In genomic region chr17:2041561-2042354, GRCh38 we compare ENCODE assay signal across 8 cellular contexts. TPM values are rescaled to one million over a fixed set of nuclear protein-coding genes. Genes with fewer than 3 reads are reported as not detected.
DNase-seq lines count a peak whose midpoint lies in the region; ATAC-seq and TF ChIP-seq lines count a peak whose summit lies in the region.

OVCA2 (plus strand) TSS chr17:2042022; CDS start chr17:2042048, 26 bp downstream.

- peak; percentile 52 for TF ChIP-seq CTCF in AG09319 (IDR thresholded peaks at IDR 0.05; ENCODE audit: low read depth, low read length)
- TF ChIP-seq CTCF in kidney epithelial cell (IDR thresholded peaks at IDR 0.05; ENCODE audit: insufficient read depth, low read length, poor library complexity, severe bottlenecking), result peak; percentile 51

- peak within 1 kb of the TSS; percentile 57 for H3K4me3 ChIP-seq in kidney epithelial cell (ENCODE audit: low read depth, low read length)

- no peaks in the 10 kb centered on the region for H3K27me3 ChIP-seq in kidney epithelial cell (ENCODE audit: control insufficient read depth, insufficient read depth, low read length)

- in situ Hi-C loops in GM18951 (cut with MboI; ENCODE audit: low sequenced_read_pairs, unreplicated experiment), result loop anchor here (25.0 kb wide), 1 partner anchor 329 kb away; the partner anchor contains the start of genes TLCD2 and WDR81

- peaks cover 3% of the 10 kb centered on the region for H3K36me3 ChIP-seq in kidney epithelial cell (ENCODE audit: control insufficient read depth, insufficient read depth, low read length)

- ATAC-seq in HG03196 (IDR thresholded peaks at IDR 0.05; ENCODE audit: unreplicated experiment), result peak; percentile 92

- peak; percentile 84 for TF ChIP-seq POLR2A in GM18951 (IDR thresholded peaks at IDR 0.05; ENCODE audit: extremely low read depth, insufficient read depth, insufficient read length)

- DNase-seq in AG09319 (ENCODE audit: extremely low read depth, low read depth) (peak; percentile 83), NCI-H446 treated with DMSO at 0.1 percent for 48 hours (lab: John Stamatoyannopoulos, UW) (peak; percentile 75), cerebellum (ENCODE audit: low spot score) (peak; percentile 99), kidney epithelial cell (ENCODE audit: low read depth) (no peak)
- DNase-seq in activated CD4-positive, CD25-positive, alpha-beta regulatory T cell treated with anti-CD3 and anti-CD28 coated beads, Interleukin-2, amount 50 U/mL, for 72 hours, result peak; percentile 96
- DNase-seq in stimulated activated CD4-positive, alpha-beta T cell treated with anti-CD3 and anti-CD28 coated beads, Interleukin-1b, Interleukin-23, amount 100 ng/mL, for 1 hour (ENCODE audit: low read depth in 2 of 2), result peak; percentile 93 to 97

RNA-seq across cellular contexts. Expression of gene OVCA2, which starts in this region (rescaled TPM):
- total RNA-seq in cerebellum, result 9.4 TPM
- 88.2 and 100 TPM in 2 replicates for total RNA-seq in kidney epithelial cell
